8 cellular contexts compared by ENCODE assay signal in the genomic region with DNA sequence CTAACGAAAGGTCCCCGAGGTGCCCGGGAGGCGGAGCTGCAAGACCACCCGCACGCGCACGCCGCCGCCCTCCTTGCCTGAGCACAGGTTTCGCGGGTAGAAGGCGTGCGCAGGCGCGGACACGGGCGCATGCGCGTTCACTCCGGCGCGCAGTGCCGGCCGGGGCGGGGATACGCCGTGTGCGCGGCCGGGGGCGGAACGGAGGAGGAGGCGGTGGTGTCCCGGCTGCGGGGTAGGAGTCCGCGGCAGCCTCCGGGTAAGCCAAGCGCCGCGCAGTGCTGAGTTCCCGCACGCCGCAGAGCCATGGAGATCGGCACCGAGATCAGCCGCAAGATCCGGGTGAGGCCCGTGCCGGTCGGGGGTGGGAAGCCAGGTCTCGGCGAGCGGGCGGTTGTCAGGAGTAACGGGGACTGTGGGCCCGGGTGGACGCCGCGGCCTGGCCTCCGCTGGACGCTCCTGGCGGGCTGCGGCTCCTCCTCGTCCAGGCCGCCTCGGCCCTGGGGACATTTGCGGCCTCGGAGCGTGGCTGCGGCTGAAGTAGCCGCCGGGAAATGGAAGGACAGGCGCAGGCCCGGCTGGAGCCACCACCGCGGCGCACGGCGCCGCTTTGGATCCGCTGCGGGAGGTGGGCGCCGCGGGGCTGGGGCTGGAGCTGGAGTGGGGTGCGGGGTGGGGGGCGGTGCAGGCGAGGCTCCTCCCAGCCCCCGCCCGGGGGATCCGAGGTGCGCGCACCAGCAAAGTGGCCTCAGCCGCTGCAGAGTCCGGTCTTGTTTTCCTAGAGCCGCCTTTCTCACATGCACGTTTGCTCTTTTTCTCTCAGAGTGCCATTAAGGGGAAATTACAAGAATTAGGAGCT. TPM values are rescaled to one million over a fixed set of nuclear protein-coding genes. Genes with fewer than 3 reads are reported as not detected.
DNase-seq lines count a peak whose midpoint lies in the region; ATAC-seq and TF ChIP-seq lines count a peak whose summit lies in the region.

A gene with protein sequence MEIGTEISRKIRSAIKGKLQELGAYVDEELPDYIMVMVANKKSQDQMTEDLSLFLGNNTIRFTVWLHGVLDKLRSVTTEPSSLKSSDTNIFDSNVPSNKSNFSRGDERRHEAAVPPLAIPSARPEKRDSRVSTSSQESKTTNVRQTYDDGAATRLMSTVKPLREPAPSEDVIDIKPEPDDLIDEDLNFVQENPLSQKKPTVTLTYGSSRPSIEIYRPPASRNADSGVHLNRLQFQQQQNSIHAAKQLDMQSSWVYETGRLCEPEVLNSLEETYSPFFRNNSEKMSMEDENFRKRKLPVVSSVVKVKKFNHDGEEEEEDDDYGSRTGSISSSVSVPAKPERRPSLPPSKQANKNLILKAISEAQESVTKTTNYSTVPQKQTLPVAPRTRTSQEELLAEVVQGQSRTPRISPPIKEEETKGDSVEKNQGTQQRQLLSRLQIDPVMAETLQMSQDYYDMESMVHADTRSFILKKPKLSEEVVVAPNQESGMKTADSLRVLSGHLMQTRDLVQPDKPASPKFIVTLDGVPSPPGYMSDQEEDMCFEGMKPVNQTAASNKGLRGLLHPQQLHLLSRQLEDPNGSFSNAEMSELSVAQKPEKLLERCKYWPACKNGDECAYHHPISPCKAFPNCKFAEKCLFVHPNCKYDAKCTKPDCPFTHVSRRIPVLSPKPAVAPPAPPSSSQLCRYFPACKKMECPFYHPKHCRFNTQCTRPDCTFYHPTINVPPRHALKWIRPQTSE (plus strand): TSS at position 207 of the 856 bp plus-strand sequence. CDS start 97 bp downstream, at position 304.

- peaks cover 38% of the 10 kb centered on the region for H3K79me2 ChIP-seq in osteoblast (ENCODE audit: insufficient read depth, low read length)

- peak within 1 kb of the TSS; percentile 96 for H3K4me3 Mint-ChIP-seq in HFFc6
- peak within 1 kb of the TSS; percentile 99 for H3K4me3 Mint-ChIP-seq in activated naive CD4-positive, alpha-beta T cell treated with anti-CD3 and anti-CD28 coated beads, Interleukin-2, amount 50 U/mL, for 24 hours

- H3K27me3 Mint-ChIP-seq in HFFc6 (ENCODE audit: insufficient read depth), result no peaks in the 10 kb centered on the region
- no peaks in the 10 kb centered on the region for H3K27me3 Mint-ChIP-seq in activated naive CD4-positive, alpha-beta T cell treated with anti-CD3 and anti-CD28 coated beads, Interleukin-2, amount 50 U/mL, for 24 hours

- peaks cover 12% of the 10 kb centered on the region for H4K20me1 ChIP-seq in osteoblast (ENCODE audit: insufficient read depth, low read length)

- peak within 1 kb of the TSS; percentile 93 for H2AFZ ChIP-seq in osteoblast (ENCODE audit: low read length)

- H3K4me1 Mint-ChIP-seq in HFFc6 (ENCODE audit: low read depth), result peaks cover 37% of the 10 kb centered on the region
- H3K4me1 Mint-ChIP-seq in activated naive CD4-positive, alpha-beta T cell treated with anti-CD3 and anti-CD28 coated beads, Interleukin-2, amount 50 U/mL, for 24 hours, result peaks cover 34% of the 10 kb centered on the region

- no peaks in the 10 kb centered on the region for H3K9me3 Mint-ChIP-seq in HFFc6
- H3K9me3 Mint-ChIP-seq in activated naive CD4-positive, alpha-beta T cell treated with anti-CD3 and anti-CD28 coated beads, Interleukin-2, amount 50 U/mL, for 24 hours, result no peaks in the 10 kb centered on the region

- H3K9me3 ChIP-seq in osteoblast (ENCODE audit: low read depth, low read length) (no peaks in the 10 kb centered on the region), thoracic aorta (no peaks in the 10 kb centered on the region)

- TF ChIP-seq POLR2A in NB4 (IDR thresholded peaks at IDR 0.05; ENCODE audit: extremely low read depth, insufficient read length), result peak; percentile 81

- H3K27ac ChIP-seq in osteoblast (ENCODE audit: low read depth, low read length) (peak within 1 kb of the TSS; percentile 63), thoracic aorta (peak within 1 kb of the TSS; percentile 71 to 88)

- H3K36me3 Mint-ChIP-seq in HFFc6 (ENCODE audit: low read depth), result peaks cover 13% of the 10 kb centered on the region
- H3K36me3 Mint-ChIP-seq in activated naive CD4-positive, alpha-beta T cell treated with anti-CD3 and anti-CD28 coated beads, Interleukin-2, amount 50 U/mL, for 24 hours, result peaks cover 3% of the 10 kb centered on the region

- TF ChIP-seq CTCF in GM10266 (IDR thresholded peaks at IDR 0.05; ENCODE audit: control insufficient read depth, insufficient read depth, low read depth, missing control alignments) (peak; percentile 46), HFFc6 (IDR thresholded peaks at IDR 0.05) (no peak), NB4 (IDR thresholded peaks at IDR 0.05; ENCODE audit: low read depth, low read length) (no peak), osteoblast (IDR thresholded peaks at IDR 0.05; ENCODE audit: extremely low read depth, low read depth, low read length) (no peak), thoracic aorta (IDR thresholded peaks at IDR 0.05) (no peak)

- H3K36me3 ChIP-seq in osteoblast (ENCODE audit: insufficient read depth, low read length) (peaks cover 3% of the 10 kb centered on the region), thoracic aorta (peaks cover 4% of the 10 kb centered on the region)

- H3K4me2 ChIP-seq in osteoblast (ENCODE audit: insufficient read depth, low read length), result peak within 1 kb of the TSS; percentile 81

- peak; percentile 96 for ATAC-seq in SK-N-SH treated with all-trans-retinoic acid at 6 μM for 48 hours
- peak; percentile 63 for ATAC-seq in thoracic aorta (ENCODE audit: insufficient number of reproducible peaks, low FRiP score, low read depth)

- peak within 1 kb of the TSS; percentile 81 for H3K27ac Mint-ChIP-seq in HFFc6
- peak within 1 kb of the TSS; percentile 94 for H3K27ac Mint-ChIP-seq in activated naive CD4-positive, alpha-beta T cell treated with anti-CD3 and anti-CD28 coated beads, Interleukin-2, amount 50 U/mL, for 24 hours

- H3K27me3 ChIP-seq in osteoblast (ENCODE audit: insufficient read depth, low read length) (no peaks in the 10 kb centered on the region), thoracic aorta (replicated peaks; ENCODE audit: insufficient read depth) (no peaks in the 10 kb centered on the region)

- peaks cover 14% of the 10 kb centered on the region for H3K4me1 ChIP-seq in osteoblast (ENCODE audit: insufficient read depth, low read length)
- H3K4me1 ChIP-seq in thoracic aorta (ENCODE audit: control insufficient read depth in 1 of 2, low read depth in 2 of 2), result peaks cover 7 to 22% of the 10 kb centered on the region in 2 donors

- peak; percentile 97 for DNase-seq in GM10266 (ENCODE audit: extremely low spot score)
- DNase-seq in HFFc6, result peak; percentile 66
- DNase-seq in NB4 (ENCODE audit: low read depth), result peak; percentile 91
- no peak for DNase-seq in glomerular endothelial cell (ENCODE audit: extremely low read depth, low read depth, low spot score)
- peak; percentile 98 for DNase-seq in osteoblast (ENCODE audit: insufficient read length, low spot score, missing footprints)
- no peak for DNase-seq in thoracic aorta (ENCODE audit: low spot score)

- H3K4me3 ChIP-seq in NB4 (ENCODE audit: low read depth, low read length) (peak within 1 kb of the TSS; percentile 98), osteoblast (ENCODE audit: insufficient read depth, low read length) (peak within 1 kb of the TSS; percentile 91), thoracic aorta (peak within 1 kb of the TSS; percentile 98)

TF ChIP-seq in SK-N-SH treated with all-trans-retinoic acid at 6 μM for 48 hours, 23 proteins besides CTCF, POLR2A, EP300 and RAD21:
- TF ChIP-seq, protein P1, sequence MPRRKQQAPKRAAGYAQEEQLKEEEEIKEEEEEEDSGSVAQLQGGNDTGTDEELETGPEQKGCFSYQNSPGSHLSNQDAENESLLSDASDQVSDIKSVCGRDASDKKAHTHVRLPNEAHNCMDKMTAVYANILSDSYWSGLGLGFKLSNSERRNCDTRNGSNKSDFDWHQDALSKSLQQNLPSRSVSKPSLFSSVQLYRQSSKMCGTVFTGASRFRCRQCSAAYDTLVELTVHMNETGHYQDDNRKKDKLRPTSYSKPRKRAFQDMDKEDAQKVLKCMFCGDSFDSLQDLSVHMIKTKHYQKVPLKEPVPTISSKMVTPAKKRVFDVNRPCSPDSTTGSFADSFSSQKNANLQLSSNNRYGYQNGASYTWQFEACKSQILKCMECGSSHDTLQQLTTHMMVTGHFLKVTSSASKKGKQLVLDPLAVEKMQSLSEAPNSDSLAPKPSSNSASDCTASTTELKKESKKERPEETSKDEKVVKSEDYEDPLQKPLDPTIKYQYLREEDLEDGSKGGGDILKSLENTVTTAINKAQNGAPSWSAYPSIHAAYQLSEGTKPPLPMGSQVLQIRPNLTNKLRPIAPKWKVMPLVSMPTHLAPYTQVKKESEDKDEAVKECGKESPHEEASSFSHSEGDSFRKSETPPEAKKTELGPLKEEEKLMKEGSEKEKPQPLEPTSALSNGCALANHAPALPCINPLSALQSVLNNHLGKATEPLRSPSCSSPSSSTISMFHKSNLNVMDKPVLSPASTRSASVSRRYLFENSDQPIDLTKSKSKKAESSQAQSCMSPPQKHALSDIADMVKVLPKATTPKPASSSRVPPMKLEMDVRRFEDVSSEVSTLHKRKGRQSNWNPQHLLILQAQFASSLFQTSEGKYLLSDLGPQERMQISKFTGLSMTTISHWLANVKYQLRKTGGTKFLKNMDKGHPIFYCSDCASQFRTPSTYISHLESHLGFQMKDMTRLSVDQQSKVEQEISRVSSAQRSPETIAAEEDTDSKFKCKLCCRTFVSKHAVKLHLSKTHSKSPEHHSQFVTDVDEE (CRISPR knock-in tag; IDR thresholded peaks at IDR 0.05), result 0 out of 2 replicates have a peak, but pooled peaks have one; percentile 64
- TF ChIP-seq GLIS3 (CRISPR knock-in tag; IDR thresholded peaks at IDR 0.05) (no peak), ZFP3 (CRISPR knock-in tag; IDR thresholded peaks at IDR 0.05) (peak; percentile 100), ZNF70 (CRISPR knock-in tag; IDR thresholded peaks at IDR 0.05) (peak; percentile 70; the same call in 1 of the 2 replicates)
TF ChIP-seq in SK-N-SH treated with all-trans-retinoic acid at 6 μM for 48 hours: peak in this region for 3.

RNA-seq across cellular contexts. Expression of the gene that starts here (rescaled TPM):
- total RNA-seq in HFFc6 (2021; fragmentation: NEBNext Ultra II Directional; extraction: Animal tissue kit (Norgen Biotek cat#: 25700)), result 10 to 100 TPM; 56.4 to 65.1 (median 58.9) TPM
- 45.7 and 46.1 TPM in 2 replicates for total RNA-seq in glomerular endothelial cell
- 72.2 and 74.6 TPM in 2 replicates for total RNA-seq in osteoblast
- 10 to 100 TPM; 47.7 to 82.9 TPM for total RNA-seq in thoracic aorta

Comparison
In these comparisons a context has a peak if more than half of its experiments do, and no peak if none do; other contexts are left out.
1. DNase-seq: peak in GM10266 (single experiment), HFFc6 (single experiment), NB4 (single experiment) and osteoblast (single experiment); none in glomerular endothelial cell (single experiment) and thoracic aorta (single experiment).
2. Peak in every context shown above with its lines, with median percentiles within 50 percentile points of each other: H3K4me3 ChIP-seq.